32 cellular contexts compared by ENCODE assay signal in genomic region chr1:201334325-201335173, GRCh38. TPM values are rescaled to one million over a fixed set of nuclear protein-coding genes. Genes with fewer than 3 reads are reported as not detected.
A peak's percentile ranks its signal among the peaks of the same experiment; 100 is the strongest.
DNase-seq lines count a peak whose midpoint lies in the region; ATAC-seq and TF ChIP-seq lines count a peak whose summit lies in the region.
"Had no signal": no experiment of that assay in that cellular context is flagged by ENCODE, and none has a peak within 500 bp of the region (broad histone marks: within the 10 kb centered on the region; RNA-seq: fewer than 3 reads in every experiment).

No MANE protein-coding gene starts in this region.

- H3K9me3 ChIP-seq in mammary epithelial cell (replicated peaks; ENCODE audit: insufficient read depth, low read length) (no peaks in the 10 kb centered on the region), lower lobe of right lung (no peaks in the 10 kb centered on the region), upper lobe of right lung (no peaks in the 10 kb centered on the region), MG63 (no peaks in the 10 kb centered on the region)
- H3K9me3 ChIP-seq: pancreas, right lobe of liver had no signal

- H3K4me1 ChIP-seq in mammary epithelial cell (ENCODE audit: insufficient read depth, low read length) (peaks cover 25% of the 10 kb centered on the region), lower lobe of right lung (peaks cover 10% of the 10 kb centered on the region), upper lobe of right lung (peaks cover 7% of the 10 kb centered on the region)
- H3K4me1 ChIP-seq: pancreas, right lobe of liver had no signal

- DNase-seq in NCI-H1694 treated with DMSO at 0.1 percent for 48 hours (lab: John Stamatoyannopoulos, UW) (peak; percentile 61), NCI-H1694 (lab: John Stamatoyannopoulos, UW) (no peak), mammary epithelial cell (no peak), lower lobe of right lung (peak; percentile 19), upper lobe of right lung (peak; percentile 26), RKO (ENCODE audit: low spot score) (no peak), MG63 (no peak), NCI-H2196 treated with DMSO at 0.1 percent for 48 hours (lab: John Stamatoyannopoulos, UW; ENCODE audit: unreplicated experiment) (no peak)
- DNase-seq: activated CD4-positive, alpha-beta memory T cell treated with anti-CD3 and anti-CD28 coated beads for 36 hours; activated CD4-positive, CD25-positive, alpha-beta regulatory T cell; activated CD8-positive, alpha-beta memory T cell treated with anti-CD3 and anti-CD28 coated beads, Interleukin-2, amount 50 U/mL, for 48 hours; AML-193; anterior cingulate cortex; CD8-positive, alpha-beta memory T cell; H9; immature natural killer cell; Kasumi-1; left ventricle myocardium superior; NCI-H2029 treated with DMSO at 0.1 percent for 48 hours; NCI-H345; NCI-H748 treated with DMSO at 0.1 percent for 48 hours; stimulated activated CD4-positive, alpha-beta T cell treated with anti-CD3 and anti-CD28 coated beads, Interleukin-15, amount 100 ng/mL, for 24 hours; stimulated activated naive CD8-positive, alpha-beta T cell treated with anti-CD3 and anti-CD28 coated beads, Interleukin-15, Interleukin-2, amounts not matched to agents 100 U/mL and 50 U/mL, for 24 hours had no signal

- intact Hi-C loops in mammary epithelial cell (cut with micrococcal nuclease) = no loop called here
- intact Hi-C loops in lower lobe of right lung (cut with DNase I) = no loop called here
- intact Hi-C loops in upper lobe of right lung (cut with DNase I) = no loop called here

- TF ChIP-seq CTCF in mammary epithelial cell (conservative IDR thresholded peaks at IDR 0.05 in 1 of 2, IDR thresholded peaks at IDR 0.05 in 1 of 2; ENCODE audit: extremely low read depth in 1 of 2, insufficient read depth in 1 of 2, low read depth in 1 of 2, low read length in 2 of 2) (no peak), lower lobe of right lung (IDR thresholded peaks at IDR 0.05) (no peak), upper lobe of right lung (IDR thresholded peaks at IDR 0.05) (no peak)

- H3K27ac ChIP-seq in mammary epithelial cell (ENCODE audit: insufficient read depth, low read depth, low read length) (peak overlapping the region; percentile 62), lower lobe of right lung (no peak overlapping the region), upper lobe of right lung (no peak overlapping the region)
- H3K27ac ChIP-seq: 22Rv1, dorsolateral prefrontal cortex, hepatocyte, pancreas, right lobe of liver had no signal

- H3K4me2 ChIP-seq in mammary epithelial cell (ENCODE audit: insufficient read depth, low read depth, low read length) = peak overlapping the region; percentile 49
- H3K4me2 ChIP-seq: hepatocyte had no signal

- H3K9ac ChIP-seq in mammary epithelial cell (ENCODE audit: insufficient read depth, low read length) = peak overlapping the region; percentile 39

- no TSS peak for BruUV-seq in mammary epithelial cell (replicated peaks; lab: Mats Ljungman, UMichigan)

- H3K36me3 ChIP-seq in mammary epithelial cell (ENCODE audit: insufficient read depth, low read length) = peaks cover 2% of the 10 kb centered on the region
- H3K36me3 ChIP-seq in lower lobe of right lung = no peaks in the 10 kb centered on the region
- H3K36me3 ChIP-seq in upper lobe of right lung = no peaks in the 10 kb centered on the region
- no peaks in the 10 kb centered on the region for H3K36me3 ChIP-seq in MG63
- H3K36me3 ChIP-seq: pancreas, right lobe of liver had no signal

- dilution Hi-C loops in mammary epithelial cell (cut with HindIII; ENCODE audit: low sequenced_read_pairs) = loop anchor here (5.0 kb wide), 1 partner anchor 107 kb away; no protein-coding TSS in a partner anchor

- no peak overlapping the region for H3K4me3 ChIP-seq in mammary epithelial cell (replicated peaks in 1 of 3; ENCODE audit: insufficient read depth in 1 of 3, low read depth in 2 of 3, low read length in 3 of 3)
- no peak overlapping the region for H3K4me3 ChIP-seq in lower lobe of right lung
- no peak overlapping the region for H3K4me3 ChIP-seq in upper lobe of right lung
- no peak overlapping the region for H3K4me3 ChIP-seq in MG63
- H3K4me3 ChIP-seq: dorsolateral prefrontal cortex, hepatocyte, pancreas, right lobe of liver had no signal

- CTCF ChIA-PET in mammary epithelial cell (lab: Charles Lee; ENCODE audit: low non-redundant PET) = interaction anchor here (0.5 kb wide), 1 partner anchor 45 kb away, joined by 3 read pairs; no protein-coding TSS in a partner anchor

- H4K20me1 ChIP-seq in mammary epithelial cell (ENCODE audit: insufficient read depth, low read length) = no peaks in the 10 kb centered on the region

- peak overlapping the region; percentile 24 for H2AFZ ChIP-seq in mammary epithelial cell (ENCODE audit: low read depth, low read length)
- H2AFZ ChIP-seq: hepatocyte had no signal

- H3K79me2 ChIP-seq in mammary epithelial cell (ENCODE audit: insufficient read depth, low read length) = no peaks in the 10 kb centered on the region
- H3K79me2 ChIP-seq: hepatocyte had no signal

- in situ Hi-C loops in mammary epithelial cell (cut with MboI; ENCODE audit: low sequenced_read_pairs in 2 of 2) = no loop called here

- WGBS in mammary epithelial cell (ENCODE audit: low coverage, missing lambda C conversion rate) = 42% methylated on average over 11 of the region's 11 CpGs

- ATAC-seq in lower lobe of right lung (no peak), upper lobe of right lung (no peak)
- ATAC-seq: activated naive CD4-positive, alpha-beta T cell treated with anti-CD3 and anti-CD28 coated beads, Interleukin-2, amount 50 U/mL, for 72 hours; activated T-helper 17 cell treated with anti-CD3 and anti-CD28 coated beads, Interleukin-2, amount 50 U/mL, for 72 hours; left ventricle myocardium superior; natural killer cell treated with Interleukin-12 subunit alpha and Interleukin-12 subunit beta and Interleukin-15 and Interleukin-18, amount 100 ng/mL, for 72 hours; pancreas; right lobe of liver; stimulated activated naive CD8-positive, alpha-beta T cell treated with anti-CD3 and anti-CD28 coated beads, Interleukin-15, Interleukin-2, amounts not matched to agents 100 U/mL and 50 U/mL, for 24 hours had no signal

- H3K27me3 ChIP-seq in mammary epithelial cell (ENCODE audit: insufficient read depth, low read length) = no peaks in the 10 kb centered on the region
- no peaks in the 10 kb centered on the region for H3K27me3 ChIP-seq in lower lobe of right lung (ENCODE audit: low read depth)
- no peaks in the 10 kb centered on the region for H3K27me3 ChIP-seq in upper lobe of right lung
- H3K27me3 ChIP-seq in MG63 = no peaks in the 10 kb centered on the region
- H3K27me3 ChIP-seq: dorsolateral prefrontal cortex, hepatocyte, pancreas, right lobe of liver had no signal

RNA-seq across cellular contexts. Expression of gene TNNT2, which starts 42.9 kb away (rescaled TPM):
- total RNA-seq in mammary epithelial cell (1 to 10 TPM in 1 of 2 donors, under 1 TPM in 1; 0.83 to 1.3 TPM), lower lobe of right lung (6.4 TPM), upper lobe of right lung (6.4 TPM)
- polyA plus RNA-seq in mammary epithelial cell = 0.19 TPM
- not detected for polyA minus RNA-seq in mammary epithelial cell
- not detected in 2 replicates for total RNA-seq in MG63 (2014; rRNA removed; shearing (Covaris generic); ENCODE audit: low replicate concordance)
- total RNA-seq: activated CD4-positive, alpha-beta memory T cell treated with anti-CD3 and anti-CD28 coated beads for 36 hours; activated naive CD4-positive, alpha-beta T cell treated with anti-CD3 and anti-CD28 coated beads, Interleukin-2, amount 50 U/mL, for 72 hours; activated T-helper 17 cell treated with anti-CD3 and anti-CD28 coated beads, Interleukin-2, amount 50 U/mL, for 72 hours; CD8-positive, alpha-beta memory T cell; endothelial cell of umbilical vein; natural killer cell treated with Interleukin-12 subunit alpha and Interleukin-12 subunit beta and Interleukin-15 and Interleukin-18, amount 100 ng/mL, for 72 hours had no signal
- polyA plus RNA-seq: CD8-positive, alpha-beta memory T cell; endothelial cell of umbilical vein; immature natural killer cell had no signal

RNA-seq across cellular contexts. Expression of gene PKP1, which starts 51.2 kb away (rescaled TPM):
- total RNA-seq in mammary epithelial cell (100 to 1,000 TPM; 102 to 201 TPM), lower lobe of right lung (2.2 TPM), upper lobe of right lung (0.69 TPM)
- 155 TPM for polyA plus RNA-seq in mammary epithelial cell
- 253 TPM for polyA minus RNA-seq in mammary epithelial cell
- total RNA-seq in MG63 (2014; rRNA removed; shearing (Covaris generic); ENCODE audit: low replicate concordance) = not detected in 2 replicates
- total RNA-seq: activated CD4-positive, alpha-beta memory T cell treated with anti-CD3 and anti-CD28 coated beads for 36 hours; activated naive CD4-positive, alpha-beta T cell treated with anti-CD3 and anti-CD28 coated beads, Interleukin-2, amount 50 U/mL, for 72 hours; activated T-helper 17 cell treated with anti-CD3 and anti-CD28 coated beads, Interleukin-2, amount 50 U/mL, for 72 hours; CD8-positive, alpha-beta memory T cell; endothelial cell of umbilical vein; natural killer cell treated with Interleukin-12 subunit alpha and Interleukin-12 subunit beta and Interleukin-15 and Interleukin-18, amount 100 ng/mL, for 72 hours; right lobe of liver had no signal
- polyA plus RNA-seq: CD8-positive, alpha-beta memory T cell; immature natural killer cell had no signal

Comparison
In these comparisons a context has a peak if more than half of its experiments do, and no peak if none do; other contexts are left out.
1. DNase-seq: peak in NCI-H1694 treated with DMSO at 0.1 percent for 48 hours (single experiment), lower lobe of right lung (single experiment) and upper lobe of right lung (single experiment); none in NCI-H1694 (single experiment), mammary epithelial cell (single experiment), RKO (single experiment), MG63 (single experiment) and NCI-H2196 treated with DMSO at 0.1 percent for 48 hours (single experiment).
2. RNA of gene PKP1, which starts 51.2 kb away (total RNA-seq): 102 to 201 TPM in mammary epithelial cell; 2.2 TPM in lower lobe of right lung (single experiment), 0.69 TPM in upper lobe of right lung (single experiment) and not detected in MG63; every median in the first group is over 10 times any median in the second.